ENCODE assay signal across 1 cellular context in the genomic region with DNA sequence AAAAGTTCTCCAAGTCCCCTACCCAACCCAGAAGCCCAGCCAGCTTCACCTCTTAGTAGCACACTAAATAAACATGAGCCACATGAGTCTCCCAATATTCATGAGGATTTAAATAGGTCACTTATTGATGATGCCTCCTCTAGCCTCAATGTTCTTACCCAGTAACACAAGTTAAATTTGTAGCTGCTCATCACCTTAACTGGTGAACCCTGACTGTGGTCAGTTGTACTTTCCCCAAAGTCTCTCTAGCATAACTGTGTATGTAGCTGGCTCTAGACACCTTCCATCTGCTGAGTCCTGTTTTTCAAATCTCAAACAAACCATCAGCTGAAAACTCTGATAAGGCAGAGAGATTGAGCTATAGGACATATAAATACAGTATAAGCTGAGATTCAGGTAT.
A peak's percentile ranks its signal among the peaks of the same experiment; 100 is the strongest.
TF ChIP-seq lines count a peak whose summit lies in the region.

No MANE protein-coding gene starts in this region.

TF ChIP-seq in GM12878, 131 proteins besides CTCF, POLR2A, EP300 and RAD21 (continued from another document):
- TF ChIP-seq SMC3 (IDR thresholded peaks at IDR 0.05; ENCODE audit: borderline replicate concordance, low read length) = no peak
- TF ChIP-seq, protein P1, sequence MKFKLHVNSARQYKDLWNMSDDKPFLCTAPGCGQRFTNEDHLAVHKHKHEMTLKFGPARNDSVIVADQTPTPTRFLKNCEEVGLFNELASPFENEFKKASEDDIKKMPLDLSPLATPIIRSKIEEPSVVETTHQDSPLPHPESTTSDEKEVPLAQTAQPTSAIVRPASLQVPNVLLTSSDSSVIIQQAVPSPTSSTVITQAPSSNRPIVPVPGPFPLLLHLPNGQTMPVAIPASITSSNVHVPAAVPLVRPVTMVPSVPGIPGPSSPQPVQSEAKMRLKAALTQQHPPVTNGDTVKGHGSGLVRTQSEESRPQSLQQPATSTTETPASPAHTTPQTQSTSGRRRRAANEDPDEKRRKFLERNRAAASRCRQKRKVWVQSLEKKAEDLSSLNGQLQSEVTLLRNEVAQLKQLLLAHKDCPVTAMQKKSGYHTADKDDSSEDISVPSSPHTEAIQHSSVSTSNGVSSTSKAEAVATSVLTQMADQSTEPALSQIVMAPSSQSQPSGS (IDR thresholded peaks at IDR 0.05; ENCODE audit: low read length) = no peak
- peak; percentile 46 for TF ChIP-seq RUNX3 (IDR thresholded peaks at IDR 0.05; ENCODE audit: low read length)
- TF ChIP-seq CREB1 (IDR thresholded peaks at IDR 0.05; ENCODE audit: low read depth) = no peak
- TF ChIP-seq SUPT20H (IDR thresholded peaks at IDR 0.05; ENCODE audit: borderline replicate concordance, control insufficient read depth, low read depth, low read length) = no peak
- TF ChIP-seq CBX5 (IDR thresholded peaks at IDR 0.05; ENCODE audit: low read depth) = no peak
- no peak for TF ChIP-seq CREM (IDR thresholded peaks at IDR 0.05; ENCODE audit: low read depth)
- TF ChIP-seq NFXL1 (IDR thresholded peaks at IDR 0.05; ENCODE audit: borderline replicate concordance) = no peak
- TF ChIP-seq, protein P2, sequence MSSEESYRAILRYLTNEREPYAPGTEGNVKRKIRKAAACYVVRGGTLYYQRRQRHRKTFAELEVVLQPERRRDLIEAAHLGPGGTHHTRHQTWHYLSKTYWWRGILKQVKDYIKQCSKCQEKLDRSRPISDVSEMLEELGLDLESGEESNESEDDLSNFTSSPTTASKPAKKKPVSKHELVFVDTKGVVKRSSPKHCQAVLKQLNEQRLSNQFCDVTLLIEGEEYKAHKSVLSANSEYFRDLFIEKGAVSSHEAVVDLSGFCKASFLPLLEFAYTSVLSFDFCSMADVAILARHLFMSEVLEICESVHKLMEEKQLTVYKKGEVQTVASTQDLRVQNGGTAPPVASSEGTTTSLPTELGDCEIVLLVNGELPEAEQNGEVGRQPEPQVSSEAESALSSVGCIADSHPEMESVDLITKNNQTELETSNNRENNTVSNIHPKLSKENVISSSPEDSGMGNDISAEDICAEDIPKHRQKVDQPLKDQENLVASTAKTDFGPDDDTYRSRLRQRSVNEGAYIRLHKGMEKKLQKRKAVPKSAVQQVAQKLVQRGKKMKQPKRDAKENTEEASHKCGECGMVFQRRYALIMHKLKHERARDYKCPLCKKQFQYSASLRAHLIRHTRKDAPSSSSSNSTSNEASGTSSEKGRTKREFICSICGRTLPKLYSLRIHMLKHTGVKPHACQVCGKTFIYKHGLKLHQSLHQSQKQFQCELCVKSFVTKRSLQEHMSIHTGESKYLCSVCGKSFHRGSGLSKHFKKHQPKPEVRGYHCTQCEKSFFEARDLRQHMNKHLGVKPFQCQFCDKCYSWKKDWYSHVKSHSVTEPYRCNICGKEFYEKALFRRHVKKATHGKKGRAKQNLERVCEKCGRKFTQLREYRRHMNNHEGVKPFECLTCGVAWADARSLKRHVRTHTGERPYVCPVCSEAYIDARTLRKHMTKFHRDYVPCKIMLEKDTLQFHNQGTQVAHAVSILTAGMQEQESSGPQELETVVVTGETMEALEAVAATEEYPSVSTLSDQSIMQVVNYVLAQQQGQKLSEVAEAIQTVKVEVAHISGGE (CRISPR knock-in tag; IDR thresholded peaks at IDR 0.05) = no peak
- no peak for TF ChIP-seq IKZF1 (conservative IDR thresholded peaks at IDR 0.05)
- TF ChIP-seq, protein P3, sequence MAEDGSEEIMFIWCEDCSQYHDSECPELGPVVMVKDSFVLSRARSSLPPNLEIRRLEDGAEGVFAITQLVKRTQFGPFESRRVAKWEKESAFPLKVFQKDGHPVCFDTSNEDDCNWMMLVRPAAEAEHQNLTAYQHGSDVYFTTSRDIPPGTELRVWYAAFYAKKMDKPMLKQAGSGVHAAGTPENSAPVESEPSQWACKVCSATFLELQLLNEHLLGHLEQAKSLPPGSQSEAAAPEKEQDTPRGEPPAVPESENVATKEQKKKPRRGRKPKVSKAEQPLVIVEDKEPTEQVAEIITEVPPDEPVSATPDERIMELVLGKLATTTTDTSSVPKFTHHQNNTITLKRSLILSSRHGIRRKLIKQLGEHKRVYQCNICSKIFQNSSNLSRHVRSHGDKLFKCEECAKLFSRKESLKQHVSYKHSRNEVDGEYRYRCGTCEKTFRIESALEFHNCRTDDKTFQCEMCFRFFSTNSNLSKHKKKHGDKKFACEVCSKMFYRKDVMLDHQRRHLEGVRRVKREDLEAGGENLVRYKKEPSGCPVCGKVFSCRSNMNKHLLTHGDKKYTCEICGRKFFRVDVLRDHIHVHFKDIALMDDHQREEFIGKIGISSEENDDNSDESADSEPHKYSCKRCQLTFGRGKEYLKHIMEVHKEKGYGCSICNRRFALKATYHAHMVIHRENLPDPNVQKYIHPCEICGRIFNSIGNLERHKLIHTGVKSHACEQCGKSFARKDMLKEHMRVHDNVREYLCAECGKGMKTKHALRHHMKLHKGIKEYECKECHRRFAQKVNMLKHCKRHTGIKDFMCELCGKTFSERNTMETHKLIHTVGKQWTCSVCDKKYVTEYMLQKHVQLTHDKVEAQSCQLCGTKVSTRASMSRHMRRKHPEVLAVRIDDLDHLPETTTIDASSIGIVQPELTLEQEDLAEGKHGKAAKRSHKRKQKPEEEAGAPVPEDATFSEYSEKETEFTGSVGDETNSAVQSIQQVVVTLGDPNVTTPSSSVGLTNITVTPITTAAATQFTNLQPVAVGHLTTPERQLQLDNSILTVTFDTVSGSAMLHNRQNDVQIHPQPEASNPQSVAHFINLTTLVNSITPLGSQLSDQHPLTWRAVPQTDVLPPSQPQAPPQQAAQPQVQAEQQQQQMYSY (CRISPR knock-in tag; IDR thresholded peaks at IDR 0.05) = no peak
- TF ChIP-seq JUNB (IDR thresholded peaks at IDR 0.05) = no peak
- TF ChIP-seq, protein P4, sequence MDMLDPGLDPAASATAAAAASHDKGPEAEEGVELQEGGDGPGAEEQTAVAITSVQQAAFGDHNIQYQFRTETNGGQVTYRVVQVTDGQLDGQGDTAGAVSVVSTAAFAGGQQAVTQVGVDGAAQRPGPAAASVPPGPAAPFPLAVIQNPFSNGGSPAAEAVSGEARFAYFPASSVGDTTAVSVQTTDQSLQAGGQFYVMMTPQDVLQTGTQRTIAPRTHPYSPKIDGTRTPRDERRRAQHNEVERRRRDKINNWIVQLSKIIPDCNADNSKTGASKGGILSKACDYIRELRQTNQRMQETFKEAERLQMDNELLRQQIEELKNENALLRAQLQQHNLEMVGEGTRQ (IDR thresholded peaks at IDR 0.05; ENCODE audit: borderline replicate concordance, low read depth, low read length) = no peak
- TF ChIP-seq PAX5 (IDR thresholded peaks at IDR 0.05; ENCODE audit: borderline replicate concordance, low read depth, low read length) = peak; percentile 68
